Comparison of ENCODE assay signal across 15 cellular contexts in genomic region chr13:48320396-48320790, GRCh38. TPM values are rescaled to one million over a fixed set of nuclear protein-coding genes. Genes with fewer than 3 reads are reported as not detected.
DNase-seq lines count a peak whose midpoint lies in the region; ATAC-seq and TF ChIP-seq lines count a peak whose summit lies in the region.
"Had no signal": no experiment of that assay in that cellular context is flagged by ENCODE, and none has a peak within 500 bp of the region (broad histone marks: within the 10 kb centered on the region; RNA-seq: fewer than 3 reads in every experiment).

No MANE protein-coding gene starts in this region.

- CTCF ChIA-PET in CD8-positive, alpha-beta memory T cell (lab: Charles Lee) = interaction anchor here (0.7 to 1.2 kb wide), 3 partner anchors 11 to 19 kb away, joined by 3 read pairs; no protein-coding TSS in a partner anchor

- POLR2A ChIA-PET in CD8-positive, alpha-beta memory T cell (lab: Charles Lee) = interaction anchor here (1.0 kb wide), 1 partner anchor 9 kb away, joined by 3 read pairs; no protein-coding TSS in a partner anchor
- POLR2A ChIA-PET in naive thymus-derived CD8-positive, alpha-beta T cell (lab: Charles Lee) = interaction anchor here (0.7 to 1.0 kb wide), 4 partner anchors 9 to 654 kb away, joined by 3 to 4 read pairs (median 3); partner anchors contain the start of gene RCBTB2

- peaks cover 1 to 13% (median 7%) of the 10 kb centered on the region in 5 donors for H3K9me3 Mint-ChIP-seq in CD8-positive, alpha-beta memory T cell
- H3K9me3 Mint-ChIP-seq in dendritic cell treated with granulocyte-macrophage colony-stimulating factor and Interleukin-4, amounts not matched to agents 40 ng/mL and 50 ng/mL, for 4 days = peaks cover 44% of the 10 kb centered on the region
- peaks cover 0 to 17% (median 9%) of the 10 kb centered on the region in 9 donors for H3K9me3 Mint-ChIP-seq in naive thymus-derived CD8-positive, alpha-beta T cell

- peak; percentile 35 to 40 for ATAC-seq in naive thymus-derived CD8-positive, alpha-beta T cell
- ATAC-seq in HG02798 (IDR thresholded peaks at IDR 0.05; ENCODE audit: poor library complexity, unreplicated experiment) = no peak

- no peak overlapping the region for H3K27ac ChIP-seq in CD8-positive, alpha-beta memory T cell (ENCODE audit: low read depth, low read length)
- H3K27ac ChIP-seq: esophagus muscularis mucosa, ovary had no signal

- peak overlapping the region; percentile 79 to 92 (median 83) for H3K4me3 Mint-ChIP-seq in CD8-positive, alpha-beta memory T cell
- peak overlapping the region; percentile 73 for H3K4me3 Mint-ChIP-seq in dendritic cell treated with granulocyte-macrophage colony-stimulating factor and Interleukin-4, amounts not matched to agents 40 ng/mL and 50 ng/mL, for 4 days
- peak overlapping the region; percentile 73 to 91 (median 86) for H3K4me3 Mint-ChIP-seq in naive thymus-derived CD8-positive, alpha-beta T cell

- H3K36me3 Mint-ChIP-seq in CD8-positive, alpha-beta memory T cell = peaks cover 11 to 35% (median 20%) of the 10 kb centered on the region in 3 donors
- peaks cover 96% of the 10 kb centered on the region for H3K36me3 Mint-ChIP-seq in dendritic cell treated with granulocyte-macrophage colony-stimulating factor and Interleukin-4, amounts not matched to agents 40 ng/mL and 50 ng/mL, for 4 days (ENCODE audit: low read depth)
- H3K36me3 Mint-ChIP-seq in naive thymus-derived CD8-positive, alpha-beta T cell = peaks cover 0 to 21% (median 21%) of the 10 kb centered on the region in 3 donors

- TF ChIP-seq CTCF in AG10803 (conservative IDR thresholded peaks at IDR 0.05; ENCODE audit: low read length) = no peak
- TF ChIP-seq CTCF in BE2C (IDR thresholded peaks at IDR 0.05; ENCODE audit: low read depth, low read length) = no peak

- DNase-seq in AG10803 (ENCODE audit: low read depth) (no peak), pons (ENCODE audit: low spot score) (no peak), NCI-H1105 treated with DMSO at 0.1 percent for 48 hours (lab: John Stamatoyannopoulos, UW) (no peak), BE2C (no peak)
- peak in 1 of 5 donors; percentile 21 for DNase-seq in CD8-positive, alpha-beta memory T cell
- DNase-seq in naive thymus-derived CD8-positive, alpha-beta T cell = no peak
- DNase-seq: cerebellar nuclear complex, DND-41, NCI-H1930, NCI-H748 treated with DMSO at 0.1 percent for 48 hours, ovary had no signal

- H3K27me3 ChIP-seq in CD8-positive, alpha-beta memory T cell (ENCODE audit: insufficient read depth, low read length, poor library complexity, severe bottlenecking) = no peaks in the 10 kb centered on the region
- H3K27me3 ChIP-seq in BE2C = no peaks in the 10 kb centered on the region
- H3K27me3 ChIP-seq: esophagus muscularis mucosa, ovary had no signal

- peaks cover under 1% of the 10 kb centered on the region for H3K4me1 ChIP-seq in CD8-positive, alpha-beta memory T cell (ENCODE audit: insufficient read depth, low read length)
- no peaks in the 10 kb centered on the region for H3K4me1 ChIP-seq in BE2C

- no peaks in the 10 kb centered on the region for H3K36me3 ChIP-seq in CD8-positive, alpha-beta memory T cell (ENCODE audit: insufficient read depth, low read length)
- H3K36me3 ChIP-seq in BE2C = peaks cover 7% of the 10 kb centered on the region; the same call in 1 of the 2 replicates
- H3K36me3 ChIP-seq: ovary had no signal

- H3K9me3 ChIP-seq in CD8-positive, alpha-beta memory T cell (ENCODE audit: low read length) = no peaks in the 10 kb centered on the region
- H3K9me3 ChIP-seq in BE2C = no peaks in the 10 kb centered on the region
- H3K9me3 ChIP-seq: ovary had no signal

- H3K4me3 ChIP-seq in AG10803 (ENCODE audit: low read length) (peak overlapping the region; percentile 5; the same call in 1 of the 2 replicates), BE2C (ENCODE audit: low read depth, low read length) (no peak overlapping the region)
- H3K4me3 ChIP-seq in CD8-positive, alpha-beta memory T cell (ENCODE audit: low read length) = peak overlapping the region; percentile 57
- H3K4me3 ChIP-seq: smooth muscle cell had no signal

- H3K4me1 Mint-ChIP-seq in CD8-positive, alpha-beta memory T cell = peaks cover 14 to 42% (median 18%) of the 10 kb centered on the region in 3 donors
- peaks cover 44% of the 10 kb centered on the region for H3K4me1 Mint-ChIP-seq in dendritic cell treated with granulocyte-macrophage colony-stimulating factor and Interleukin-4, amounts not matched to agents 40 ng/mL and 50 ng/mL, for 4 days (ENCODE audit: low read depth)
- peaks cover 15 to 46% (median 21%) of the 10 kb centered on the region in 4 donors for H3K4me1 Mint-ChIP-seq in naive thymus-derived CD8-positive, alpha-beta T cell

- intact Hi-C loops in dendritic cell treated with granulocyte-macrophage colony-stimulating factor and Interleukin-4, amounts not matched to agents 40 ng/mL and 50 ng/mL, for 4 days (cut with micrococcal nuclease) = no loop called here

- peak overlapping the region in 3 of 8 donors; percentile 50 to 63 (median 61) for H3K27ac Mint-ChIP-seq in CD8-positive, alpha-beta memory T cell
- no peak overlapping the region for H3K27ac Mint-ChIP-seq in dendritic cell treated with granulocyte-macrophage colony-stimulating factor and Interleukin-4, amounts not matched to agents 40 ng/mL and 50 ng/mL, for 4 days
- H3K27ac Mint-ChIP-seq in naive thymus-derived CD8-positive, alpha-beta T cell = peak overlapping the region in 3 of 10 donors; percentile 29 to 89 (median 86)

- H3K27me3 Mint-ChIP-seq in CD8-positive, alpha-beta memory T cell = peaks cover 0 to 3% of the 10 kb centered on the region in 2 donors
- peaks cover 43% of the 10 kb centered on the region for H3K27me3 Mint-ChIP-seq in dendritic cell treated with granulocyte-macrophage colony-stimulating factor and Interleukin-4, amounts not matched to agents 40 ng/mL and 50 ng/mL, for 4 days
- no peaks in the 10 kb centered on the region for H3K27me3 Mint-ChIP-seq in naive thymus-derived CD8-positive, alpha-beta T cell

RNA-seq across cellular contexts. Expression of gene RB1, which starts 16.8 kb away (rescaled TPM):
- total RNA-seq in CD8-positive, alpha-beta memory T cell = 10 to 100 TPM; 38.2 to 38.9 TPM
- polyA plus RNA-seq in CD8-positive, alpha-beta memory T cell = 16.8 TPM
- 10 to 100 TPM; 27.3 to 32.6 TPM for total RNA-seq in naive thymus-derived CD8-positive, alpha-beta T cell
- polyA plus RNA-seq in naive thymus-derived CD8-positive, alpha-beta T cell = 10 to 100 TPM; 11.9 to 18.0 (median 12.5) TPM
- polyA plus RNA-seq in BE2C (2012; ENCODE audit: insufficient read depth, insufficient read length, low read depth) = 10.1 TPM
